Comparison of ENCODE assay signal across 13 cellular contexts in genomic region chr5:168874713-168875380, GRCh38.
DNase-seq lines count a peak whose midpoint lies in the region; ATAC-seq and TF ChIP-seq lines count a peak whose summit lies in the region.
"Had no signal": no experiment of that assay in that cellular context is flagged by ENCODE, and none has a peak within 500 bp of the region (broad histone marks: within the 10 kb centered on the region; RNA-seq: fewer than 3 reads in every experiment).

No MANE protein-coding gene starts in this region.

- H3K36me3 ChIP-seq in endodermal cell (ENCODE audit: control insufficient read depth, insufficient read depth, low read length), result no peaks in the 10 kb centered on the region
- H3K36me3 ChIP-seq: colonic mucosa, neutrophil had no signal

- no peak for ATAC-seq in activated CD8-positive, alpha-beta T cell treated with anti-CD3 and anti-CD28 coated beads for 36 hours
- no peak for ATAC-seq in activated CD8-positive, alpha-beta T cell treated with anti-CD3 and anti-CD28 coated beads, Interleukin-2, amount 10 ng/mL, durations not matched to agents 7 days and 5 days
- ATAC-seq in HG03045 (IDR thresholded peaks at IDR 0.05; ENCODE audit: unreplicated experiment), result no peak

- H3K4me1 ChIP-seq in endodermal cell (ENCODE audit: control insufficient read depth, insufficient read depth, low read length), result peaks cover 4% of the 10 kb centered on the region
- H3K4me1 ChIP-seq: colonic mucosa had no signal

- H3K9ac ChIP-seq in endodermal cell (ENCODE audit: extremely low read depth, low read length, poor library complexity, severe bottlenecking), result no peak overlapping the region

- DNase-seq in activated CD8-positive, alpha-beta T cell treated with anti-CD3 and anti-CD28 coated beads for 36 hours, result peak; percentile 8
- no peak for DNase-seq in activated CD8-positive, alpha-beta T cell treated with anti-CD3 and anti-CD28 coated beads, Interleukin-2, amount 10 ng/mL, durations not matched to agents 7 days and 5 days
- DNase-seq in NB4 (ENCODE audit: low read depth), result peak; percentile 44
- no peak for DNase-seq in endodermal cell
- DNase-seq in progenitor cell of endocrine pancreas (ENCODE audit: low spot score, unreplicated experiment), result no peak
- no peak for DNase-seq in stimulated activated naive CD4-positive, alpha-beta T cell treated with Interleukin-2 at 50 U/mL for 16 hours (lab: John Stamatoyannopoulos, UW)
- DNase-seq in UCSD-AML1 (lab: John Stamatoyannopoulos, UW; ENCODE audit: unreplicated experiment), result no peak
- DNase-seq: activated T-cell treated with anti-CD3 and anti-CD28 coated beads, Interleukin-2, amount 50 U/mL, for 48 hours; colonic mucosa; KG1; NCI-H748 treated with DMSO at 0.1 percent for 48 hours had no signal

- no peaks in the 10 kb centered on the region for H3K9me3 Mint-ChIP-seq in activated CD8-positive, alpha-beta T cell treated with anti-CD3 and anti-CD28 coated beads for 36 hours
- H3K9me3 Mint-ChIP-seq in activated CD8-positive, alpha-beta T cell treated with anti-CD3 and anti-CD28 coated beads, Interleukin-2, amount 10 ng/mL, durations not matched to agents 7 days and 5 days (ENCODE audit: insufficient read depth), result no peaks in the 10 kb centered on the region
- no peaks in the 10 kb centered on the region for H3K9me3 Mint-ChIP-seq in endodermal cell
- H3K9me3 Mint-ChIP-seq in progenitor cell of endocrine pancreas (ENCODE audit: low read depth), result no peaks in the 10 kb centered on the region

- no peaks in the 10 kb centered on the region for H3K36me3 Mint-ChIP-seq in activated CD8-positive, alpha-beta T cell treated with anti-CD3 and anti-CD28 coated beads for 36 hours (ENCODE audit: low read depth)
- no peaks in the 10 kb centered on the region for H3K36me3 Mint-ChIP-seq in activated CD8-positive, alpha-beta T cell treated with anti-CD3 and anti-CD28 coated beads, Interleukin-2, amount 10 ng/mL, durations not matched to agents 7 days and 5 days (ENCODE audit: low read depth)
- H3K36me3 Mint-ChIP-seq in endodermal cell (ENCODE audit: low read depth), result no peaks in the 10 kb centered on the region
- H3K36me3 Mint-ChIP-seq in progenitor cell of endocrine pancreas (ENCODE audit: insufficient read depth), result no peaks in the 10 kb centered on the region

- no peaks in the 10 kb centered on the region for H3K9me3 ChIP-seq in endodermal cell (ENCODE audit: control insufficient read depth, low read length)
- H3K9me3 ChIP-seq: colonic mucosa, neutrophil had no signal

- peaks cover 3% of the 10 kb centered on the region for H3K4me1 Mint-ChIP-seq in activated CD8-positive, alpha-beta T cell treated with anti-CD3 and anti-CD28 coated beads for 36 hours (ENCODE audit: low read depth)
- H3K4me1 Mint-ChIP-seq in activated CD8-positive, alpha-beta T cell treated with anti-CD3 and anti-CD28 coated beads, Interleukin-2, amount 10 ng/mL, durations not matched to agents 7 days and 5 days (ENCODE audit: low read depth), result no peaks in the 10 kb centered on the region
- H3K4me1 Mint-ChIP-seq in endodermal cell (peaks cover 11% of the 10 kb centered on the region), progenitor cell of endocrine pancreas (ENCODE audit: low read depth) (peaks cover 28% of the 10 kb centered on the region)

- H3K27me3 ChIP-seq in endodermal cell (ENCODE audit: control insufficient read depth, insufficient read depth, low read length, poor library complexity, severe bottlenecking), result peaks cover 16% of the 10 kb centered on the region
- H3K27me3 ChIP-seq: colonic mucosa had no signal

- no peak for TF ChIP-seq POLR2A in NB4 (IDR thresholded peaks at IDR 0.05; ENCODE audit: extremely low read depth, insufficient read length)

- POLR2A ChIA-PET in activated CD8-positive, alpha-beta T cell treated with anti-CD3 and anti-CD28 coated beads for 36 hours (lab: Charles Lee), result no interaction called here
- POLR2A ChIA-PET in activated CD8-positive, alpha-beta T cell treated with anti-CD3 and anti-CD28 coated beads, Interleukin-2, amount 10 ng/mL, durations not matched to agents 7 days and 5 days (lab: Charles Lee), result no interaction called here

- WGBS in endodermal cell (ENCODE audit: insufficient coverage in 1 of 2, insufficient read length in 1 of 2), 2 experiments, result 72 to 74% methylated on average over 6 of the region's 6 CpGs

- no peak overlapping the region for H3K27ac ChIP-seq in endodermal cell (ENCODE audit: low read depth, low read length)
- H3K27ac ChIP-seq: colonic mucosa, neutrophil had no signal

- CTCF ChIA-PET in activated CD8-positive, alpha-beta T cell treated with anti-CD3 and anti-CD28 coated beads for 36 hours (lab: Charles Lee), result no interaction called here
- CTCF ChIA-PET in activated CD8-positive, alpha-beta T cell treated with anti-CD3 and anti-CD28 coated beads, Interleukin-2, amount 10 ng/mL, durations not matched to agents 7 days and 5 days (lab: Charles Lee), result interaction anchor here (0.5 kb wide), 1 partner anchor 11 kb away, joined by 3 read pairs; no protein-coding TSS in a partner anchor

- H3K27me3 Mint-ChIP-seq in activated CD8-positive, alpha-beta T cell treated with anti-CD3 and anti-CD28 coated beads for 36 hours, result peaks cover 19% of the 10 kb centered on the region
- peaks cover 17% of the 10 kb centered on the region for H3K27me3 Mint-ChIP-seq in activated CD8-positive, alpha-beta T cell treated with anti-CD3 and anti-CD28 coated beads, Interleukin-2, amount 10 ng/mL, durations not matched to agents 7 days and 5 days (ENCODE audit: low read depth)
- H3K27me3 Mint-ChIP-seq in endodermal cell (ENCODE audit: insufficient read depth) (peaks cover 10% of the 10 kb centered on the region), progenitor cell of endocrine pancreas (peaks cover 5% of the 10 kb centered on the region)

- no peak overlapping the region for H3K27ac Mint-ChIP-seq in activated CD8-positive, alpha-beta T cell treated with anti-CD3 and anti-CD28 coated beads for 36 hours
- H3K27ac Mint-ChIP-seq in activated CD8-positive, alpha-beta T cell treated with anti-CD3 and anti-CD28 coated beads, Interleukin-2, amount 10 ng/mL, durations not matched to agents 7 days and 5 days, result no peak overlapping the region
- no peak overlapping the region for H3K27ac Mint-ChIP-seq in endodermal cell
- peak overlapping the region; percentile 8 for H3K27ac Mint-ChIP-seq in progenitor cell of endocrine pancreas

- intact Hi-C loops in activated CD8-positive, alpha-beta T cell treated with anti-CD3 and anti-CD28 coated beads for 36 hours (cut with micrococcal nuclease), result no loop called here

- TF ChIP-seq CTCF in activated CD8-positive, alpha-beta T cell treated with anti-CD3 and anti-CD28 coated beads for 36 hours (IDR thresholded peaks at IDR 0.05), result no peak
- TF ChIP-seq CTCF in NB4 (IDR thresholded peaks at IDR 0.05; ENCODE audit: low read depth, low read length) (peak; percentile 21), endodermal cell (conservative IDR thresholded peaks at IDR 0.05) (peak; percentile 77), progenitor cell of endocrine pancreas (IDR thresholded peaks at IDR 0.05; ENCODE audit: unreplicated experiment) (peak; percentile 37)

- H3K4me3 ChIP-seq in NB4 (ENCODE audit: low read depth, low read length) (no peak overlapping the region), endodermal cell (ENCODE audit: low read length) (no peak overlapping the region)
- H3K4me3 ChIP-seq: colonic mucosa had no signal

- H3K4me3 Mint-ChIP-seq in activated CD8-positive, alpha-beta T cell treated with anti-CD3 and anti-CD28 coated beads for 36 hours, result no peak overlapping the region
- no peak overlapping the region for H3K4me3 Mint-ChIP-seq in activated CD8-positive, alpha-beta T cell treated with anti-CD3 and anti-CD28 coated beads, Interleukin-2, amount 10 ng/mL, durations not matched to agents 7 days and 5 days
- H3K4me3 Mint-ChIP-seq in endodermal cell (no peak overlapping the region), progenitor cell of endocrine pancreas (ENCODE audit: low read depth) (no peak overlapping the region)

Comparison
In these comparisons a context has a peak if more than half of its experiments do, and no peak if none do; other contexts are left out.
1. DNase-seq: peak in activated CD8-positive, alpha-beta T cell treated with anti-CD3 and anti-CD28 coated beads for 36 hours (single experiment) and NB4 (single experiment); none in activated CD8-positive, alpha-beta T cell treated with anti-CD3 and anti-CD28 coated beads, Interleukin-2, amount 10 ng/mL, durations not matched to agents 7 days and 5 days (single experiment), endodermal cell (single experiment), progenitor cell of endocrine pancreas (single experiment), stimulated activated naive CD4-positive, alpha-beta T cell treated with Interleukin-2 at 50 U/mL for 16 hours (single experiment) and UCSD-AML1 (single experiment).